Comparison of ENCODE assay signal across 17 cellular contexts in the genomic region with DNA sequence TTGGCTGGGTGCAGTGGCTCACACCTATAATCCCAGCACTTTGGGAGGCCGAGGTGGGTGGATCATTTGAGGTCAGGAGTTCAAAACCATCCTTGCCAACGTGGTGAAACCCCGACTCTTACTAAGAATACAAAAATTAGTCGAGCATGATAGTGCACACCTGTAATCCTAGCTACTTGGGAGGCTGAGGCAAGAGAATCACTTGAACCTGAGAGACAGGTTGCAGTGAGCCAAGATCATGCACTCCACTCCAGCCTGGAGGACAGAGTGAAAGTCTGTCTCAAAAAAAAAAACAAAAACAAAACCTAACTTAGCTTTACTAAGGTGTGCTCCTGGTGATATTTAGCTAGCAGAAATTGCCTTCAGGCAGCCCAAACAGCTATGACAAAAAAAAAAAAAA. TPM values are rescaled to one million over a fixed set of nuclear protein-coding genes. Genes with fewer than 3 reads are reported as not detected.
DNase-seq lines count a peak whose midpoint lies in the region; ATAC-seq and TF ChIP-seq lines count a peak whose summit lies in the region.
"Had no signal": no experiment of that assay in that cellular context is flagged by ENCODE, and none has a peak within 500 bp of the region (broad histone marks: within the 10 kb centered on the region; RNA-seq: fewer than 3 reads in every experiment).

No MANE protein-coding gene starts in this region.

- in situ Hi-C loops in mammary epithelial cell (cut with MboI; ENCODE audit: low sequenced_read_pairs in 2 of 2): loop anchor here (5.0 kb wide), 2 partner anchors 41 to 46 kb away; no protein-coding TSS in a partner anchor

- dilution Hi-C loops in mammary epithelial cell (cut with HindIII; ENCODE audit: low sequenced_read_pairs): no loop called here

- no peak for ATAC-seq in WTC11
- peak; percentile 34 for ATAC-seq in left lung
- no peak for ATAC-seq in HG03045 (IDR thresholded peaks at IDR 0.05; ENCODE audit: unreplicated experiment)
- ATAC-seq: natural killer cell treated with Interleukin-12 subunit alpha and Interleukin-12 subunit beta and Interleukin-15 and Interleukin-18, amount 100 ng/mL, for 72 hours had no signal

- no peak overlapping the region for H3K4me2 ChIP-seq in mammary epithelial cell (ENCODE audit: insufficient read depth, low read depth, low read length)

- peaks cover 5% of the 10 kb centered on the region for H3K4me1 ChIP-seq in mammary epithelial cell (ENCODE audit: insufficient read depth, low read length)
- peaks cover 0 to 8% of the 10 kb centered on the region in 2 donors for H3K4me1 ChIP-seq in left lung

- POLR2A ChIA-PET in MCF 10A (lab: Yijun Ruan, JAX): interaction anchor here (0.7 to 13.6 kb wide), 6 partner anchors 21 to 75 kb away, joined by 3 to 315 read pairs (median 13); partner anchors contain the start of genes COMTD1, SAMD8 and VDAC2
- POLR2A ChIA-PET in WTC11 (lab: Charles Lee): interaction anchor here (1.0 kb wide), 1 partner anchor 40 kb away, joined by 3 read pairs; no protein-coding TSS in a partner anchor

- no peak overlapping the region for H2AFZ ChIP-seq in mammary epithelial cell (ENCODE audit: low read depth, low read length)

- no peak overlapping the region for H3K4me3 Mint-ChIP-seq in MCF 10A (ENCODE audit: unreplicated experiment)
- no peak overlapping the region for H3K4me3 Mint-ChIP-seq in WTC11
- H3K4me3 Mint-ChIP-seq in type B pancreatic cell: peak overlapping the region; percentile 71
- H3K4me3 Mint-ChIP-seq: immature natural killer cell; memory B cell; natural killer cell treated with Interleukin-12 subunit alpha and Interleukin-12 subunit beta and Interleukin-15 and Interleukin-18, amount 100 ng/mL, for 72 hours had no signal

- WGBS in mammary epithelial cell (ENCODE audit: low coverage, missing lambda C conversion rate): 45% methylated on average over 3 of the region's 4 CpGs

- H3K9me3 ChIP-seq in mammary epithelial cell (replicated peaks; ENCODE audit: insufficient read depth, low read length) (no peaks in the 10 kb centered on the region), left lung (no peaks in the 10 kb centered on the region)

- H3K36me3 Mint-ChIP-seq in MCF 10A (ENCODE audit: insufficient read depth, unreplicated experiment): no peaks in the 10 kb centered on the region
- H3K36me3 Mint-ChIP-seq in WTC11: peaks cover 7% of the 10 kb centered on the region; the same call in 1 of the 2 replicates
- H3K36me3 Mint-ChIP-seq in type B pancreatic cell: peaks cover 4% of the 10 kb centered on the region
- H3K36me3 Mint-ChIP-seq: natural killer cell treated with Interleukin-12 subunit alpha and Interleukin-12 subunit beta and Interleukin-15 and Interleukin-18, amount 100 ng/mL, for 72 hours had no signal

- BruUV-seq in MCF 10A (replicated peaks; lab: Mats Ljungman, UMichigan): no TSS peak
- BruUV-seq in mammary epithelial cell (replicated peaks; lab: Mats Ljungman, UMichigan): no TSS peak

- H3K36me3 ChIP-seq in mammary epithelial cell (ENCODE audit: insufficient read depth, low read length): no peaks in the 10 kb centered on the region
- peaks cover 0 to 9% of the 10 kb centered on the region in 2 donors for H3K36me3 ChIP-seq in left lung

- DNase-seq in MCF 10A (ENCODE audit: unreplicated experiment) (no peak), mammary epithelial cell (no peak), WTC11 (ENCODE audit: low spot score) (no peak), left lung (no peak), type B pancreatic cell (ENCODE audit: extremely low spot score, unreplicated experiment) (no peak), GM19240 (ENCODE audit: insufficient read length, low spot score) (no peak), SHP77 treated with DMSO at 0.1 percent for 48 hours (lab: John Stamatoyannopoulos, UW) (no peak)
- DNase-seq: activated CD4-positive, alpha-beta T cell treated with anti-CD3 and anti-CD28 coated beads, Interleukin-2, amount 50 U/mL, for 1 hour; immature natural killer cell; NCI-H187 treated with DMSO at 0.1 percent for 48 hours; NCI-H226; stimulated activated CD4-positive, alpha-beta T cell treated with anti-CD3 and anti-CD28 coated beads, Interleukin-4, amount 100 ng/mL, for 4 hours had no signal

- H3K27ac Mint-ChIP-seq in MCF 10A (ENCODE audit: low read depth, unreplicated experiment): peak overlapping the region; percentile 67
- peak overlapping the region; percentile 97 for H3K27ac Mint-ChIP-seq in WTC11
- H3K27ac Mint-ChIP-seq in type B pancreatic cell: peak overlapping the region; percentile 76
- H3K27ac Mint-ChIP-seq: memory B cell; natural killer cell treated with Interleukin-12 subunit alpha and Interleukin-12 subunit beta and Interleukin-15 and Interleukin-18, amount 100 ng/mL, for 72 hours; progenitor cell of endocrine pancreas had no signal

- no peak overlapping the region for H3K9ac ChIP-seq in mammary epithelial cell (ENCODE audit: insufficient read depth, low read length)

- peaks cover 10% of the 10 kb centered on the region for H3K4me1 Mint-ChIP-seq in MCF 10A (ENCODE audit: insufficient read depth, unreplicated experiment)
- peaks cover 33% of the 10 kb centered on the region for H3K4me1 Mint-ChIP-seq in WTC11
- H3K4me1 Mint-ChIP-seq in type B pancreatic cell (ENCODE audit: unreplicated experiment): peaks cover 5% of the 10 kb centered on the region

- CTCF ChIA-PET in MCF 10A (lab: Yijun Ruan, JAX): interaction anchor here (0.5 to 13.0 kb wide), 7 partner anchors 17 to 83 kb away, joined by 4 to 209 read pairs (median 4); partner anchors contain the start of genes COMTD1 and VDAC2
- CTCF ChIA-PET in mammary epithelial cell (lab: Charles Lee; ENCODE audit: low non-redundant PET): interaction anchor here (0.7 kb wide), 1 partner anchor 74 kb away, joined by 12 read pairs; no protein-coding TSS in a partner anchor
- CTCF ChIA-PET in WTC11 (lab: Charles Lee): interaction anchor here (0.7 to 5.5 kb wide), 7 partner anchors 12 to 995 kb away, joined by 3 to 145 read pairs (median 36); partner anchors contain the start of genes COMTD1 and VDAC2

- intact Hi-C loops in MCF 10A (cut with micrococcal nuclease): loop anchor here (5.0 kb wide), 1 partner anchor 74 kb away; the partner anchor contains the start of gene SAMD8
- intact Hi-C loops in mammary epithelial cell (cut with micrococcal nuclease): loop anchor here (5.0 kb wide), 1 partner anchor 74 kb away; the partner anchor contains the start of gene SAMD8
- intact Hi-C loops in left lung (cut with DNase I): loop anchor here in 1 of 2 donors (5.0 kb wide), 1 partner anchor 41 kb away; no protein-coding TSS in a partner anchor

- H3K4me3 ChIP-seq in mammary epithelial cell (replicated peaks in 1 of 3; ENCODE audit: insufficient read depth in 1 of 3, low read depth in 2 of 3, low read length in 3 of 3) (no peak overlapping the region), left lung (no peak overlapping the region)

- H3K9me3 Mint-ChIP-seq in MCF 10A (ENCODE audit: unreplicated experiment) (no peaks in the 10 kb centered on the region), WTC11 (no peaks in the 10 kb centered on the region), type B pancreatic cell (no peaks in the 10 kb centered on the region)
- H3K9me3 Mint-ChIP-seq: immature natural killer cell; memory B cell; natural killer cell treated with Interleukin-12 subunit alpha and Interleukin-12 subunit beta and Interleukin-15 and Interleukin-18, amount 100 ng/mL, for 72 hours had no signal

- H3K27ac ChIP-seq in mammary epithelial cell (ENCODE audit: insufficient read depth, low read depth, low read length): no peak overlapping the region
- no peak overlapping the region for H3K27ac ChIP-seq in left lung
- H3K27ac ChIP-seq: HL-60 had no signal

- no peaks in the 10 kb centered on the region for H3K79me2 ChIP-seq in mammary epithelial cell (ENCODE audit: insufficient read depth, low read length)

- H3K27me3 Mint-ChIP-seq in MCF 10A (ENCODE audit: insufficient read depth, unreplicated experiment) (no peaks in the 10 kb centered on the region), WTC11 (ENCODE audit: low read depth) (no peaks in the 10 kb centered on the region), type B pancreatic cell (no peaks in the 10 kb centered on the region)
- H3K27me3 Mint-ChIP-seq: memory B cell; natural killer cell treated with Interleukin-12 subunit alpha and Interleukin-12 subunit beta and Interleukin-15 and Interleukin-18, amount 100 ng/mL, for 72 hours; progenitor cell of endocrine pancreas had no signal

- H4K20me1 ChIP-seq in mammary epithelial cell (ENCODE audit: insufficient read depth, low read length): no peaks in the 10 kb centered on the region

- TF ChIP-seq CTCF in MCF 10A (IDR thresholded peaks at IDR 0.05; ENCODE audit: unreplicated experiment) (no peak), mammary epithelial cell (conservative IDR thresholded peaks at IDR 0.05 in 1 of 2, IDR thresholded peaks at IDR 0.05 in 1 of 2; ENCODE audit: extremely low read depth in 1 of 2, insufficient read depth in 1 of 2, low read depth in 1 of 2, low read length in 2 of 2) (no peak), WTC11 (IDR thresholded peaks at IDR 0.05) (no peak), left lung (IDR thresholded peaks at IDR 0.05) (no peak), type B pancreatic cell (conservative IDR thresholded peaks at IDR 0.05) (no peak)

- no peaks in the 10 kb centered on the region for H3K27me3 ChIP-seq in mammary epithelial cell (ENCODE audit: insufficient read depth, low read length)
- H3K27me3 ChIP-seq in left lung: no peaks in the 10 kb centered on the region

RNA-seq across cellular contexts. Expression of gene VDAC2, which starts 24.3 kb away (rescaled TPM):
- 303 and 310 TPM in 2 replicates for total RNA-seq in MCF 10A (2022)
- 100 to 1,000 TPM; 230 to 262 TPM for total RNA-seq in mammary epithelial cell
- polyA plus RNA-seq in mammary epithelial cell: 150 TPM
- polyA minus RNA-seq in mammary epithelial cell: 119 TPM
- total RNA-seq in WTC11 (2021): 283 to 284 TPM (median 283 TPM) in 3 replicates
- 100 to 1,000 TPM; 151 to 155 TPM for total RNA-seq in left lung
- 204 and 242 TPM in 2 replicates for total RNA-seq in type B pancreatic cell (ENCODE audit: low replicate concordance)

RNA-seq across cellular contexts. Expression of gene COMTD1, which starts 49.4 kb away (rescaled TPM):
- 18.3 and 34.3 TPM in 2 replicates for total RNA-seq in MCF 10A (2022)
- 10 to 100 TPM; 20.0 to 26.3 TPM for total RNA-seq in mammary epithelial cell
- polyA plus RNA-seq in mammary epithelial cell: 20.5 TPM
- polyA minus RNA-seq in mammary epithelial cell: 1.0 TPM
- 46.3 to 49.5 TPM (median 47.8 TPM) in 3 replicates for total RNA-seq in WTC11 (2021)
- 10 to 100 TPM; 18.6 to 26.5 TPM for total RNA-seq in left lung
- 40.4 and 62.6 TPM in 2 replicates for total RNA-seq in type B pancreatic cell (ENCODE audit: low replicate concordance)
